ENCODE assay signal across 1 cellular context in genomic region chr10:100969175-100970075, GRCh38.
A peak's percentile ranks its signal among the peaks of the same experiment; 100 is the strongest.
TF ChIP-seq lines count a peak whose summit lies in the region.

Gene SEMA4G, plus strand, starts transcription at chr10:100969504. Its CDS starts 3,409 bp downstream, at chr10:100972913.

TF ChIP-seq in HepG2, 621 proteins besides CTCF, POLR2A, EP300 and RAD21 (continued from another document and continues in another):
- TF ChIP-seq THAP9 (CRISPR knock-in tag; IDR thresholded peaks at IDR 0.05; ENCODE audit: borderline replicate concordance) (peak; percentile 24; the same call in 1 of the 2 replicates), PBX2 (CRISPR knock-in tag; IDR thresholded peaks at IDR 0.05) (no peak), MTA1 (CRISPR knock-in tag; IDR thresholded peaks at IDR 0.05; ENCODE audit: borderline replicate concordance) (peak; percentile 75), ZNF766 (CRISPR knock-in tag; IDR thresholded peaks at IDR 0.05; ENCODE audit: borderline replicate concordance) (no peak), NCOA1 (CRISPR knock-in tag; IDR thresholded peaks at IDR 0.05) (peak; percentile 1; the same call in 1 of the 2 replicates), ZNF101 (CRISPR knock-in tag; IDR thresholded peaks at IDR 0.05; ENCODE audit: borderline replicate concordance, low read depth) (no peak), RBM39 (IDR thresholded peaks at IDR 0.05; ENCODE audit: low read depth, low read length, poor library complexity, severe bottlenecking) (peak; percentile 70), ZNF564 (CRISPR knock-in tag; IDR thresholded peaks at IDR 0.05) (peak; percentile 84), MLXIP (CRISPR knock-in tag; IDR thresholded peaks at IDR 0.05; ENCODE audit: borderline replicate concordance) (0 out of 2 replicates have a peak, but pooled peaks have one; percentile 10), NFE2L2 (IDR thresholded peaks at IDR 0.05; ENCODE audit: low read length) (no peak), TERF1 (CRISPR knock-in tag; IDR thresholded peaks at IDR 0.05) (no peak), ZNF790 (CRISPR knock-in tag; IDR thresholded peaks at IDR 0.05; ENCODE audit: borderline replicate concordance) (peak; percentile 85; the same call in 1 of the 2 replicates), ZMAT3 (CRISPR knock-in tag; conservative IDR thresholded peaks at IDR 0.05) (peak; percentile 78; the same call in 1 of the 2 replicates), UBTF (CRISPR knock-in tag; IDR thresholded peaks at IDR 0.05) (peak; percentile 68), SRF (IDR thresholded peaks at IDR 0.05; ENCODE audit: low read depth, low read length) (no peak), CCDC6 (CRISPR knock-in tag; IDR thresholded peaks at IDR 0.05) (peak; percentile 24; the same call in 1 of the 2 replicates), BHLHE40 (IDR thresholded peaks at IDR 0.05; ENCODE audit: low read length) (peak; percentile 24; the same call in 1 of the 2 replicates), PHF8 (CRISPR knock-in tag; IDR thresholded peaks at IDR 0.05) (peak; percentile 77), ELK4 (CRISPR knock-in tag; IDR thresholded peaks at IDR 0.05; ENCODE audit: borderline replicate concordance) (no peak), REST (IDR thresholded peaks at IDR 0.05; ENCODE audit: borderline replicate concordance in 1 of 2, low read depth in 1 of 2, low read length in 2 of 2) (peak in 1 of 2 experiments; percentile 6; a peak in 1 of 4 replicates), MZF1 (CRISPR knock-in tag; IDR thresholded peaks at IDR 0.05; ENCODE audit: borderline replicate concordance) (no peak), HNRNPK (IDR thresholded peaks at IDR 0.05; ENCODE audit: low read depth, low read length, poor library complexity, severe bottlenecking) (peak; percentile 65), PRDM4 (CRISPR knock-in tag; IDR thresholded peaks at IDR 0.05; ENCODE audit: borderline replicate concordance) (no peak), ZNF850 (CRISPR knock-in tag; conservative IDR thresholded peaks at IDR 0.05) (no peak), SP4 (CRISPR knock-in tag; IDR thresholded peaks at IDR 0.05) (0 out of 2 replicates have a peak, but pooled peaks have one; percentile 54), SNAPC2 (CRISPR knock-in tag; IDR thresholded peaks at IDR 0.05) (0 out of 2 replicates have a peak, but pooled peaks have one; percentile 20), TEAD2 (CRISPR knock-in tag; IDR thresholded peaks at IDR 0.05) (no peak), SOX6 (IDR thresholded peaks at IDR 0.05) (no peak), SOX6 (CRISPR knock-in tag; IDR thresholded peaks at IDR 0.05) (peak; percentile 68), SOX13 (IDR thresholded peaks at IDR 0.05) (no peak), SOX13 (CRISPR knock-in tag; conservative IDR thresholded peaks at IDR 0.05 in 1 of 2, IDR thresholded peaks at IDR 0.05 in 1 of 2) (peak in 1 of 2 experiments; percentile 52; a peak in 2 of 4 replicates), BRD4 (CRISPR knock-in tag; IDR thresholded peaks at IDR 0.05) (peak; percentile 87; the same call in 1 of the 2 replicates), ZNF672 (CRISPR knock-in tag; IDR thresholded peaks at IDR 0.05) (no peak), ZNF331 (CRISPR knock-in tag; IDR thresholded peaks at IDR 0.05) (peak; percentile 40; the same call in 1 of the 2 replicates), HNRNPLL (IDR thresholded peaks at IDR 0.05; ENCODE audit: low read depth, low read length, poor library complexity, severe bottlenecking) (peak; percentile 49), RBFOX2 (IDR thresholded peaks at IDR 0.05; ENCODE audit: low read depth, low read length) (peak; percentile 98), SMC3 (IDR thresholded peaks at IDR 0.05; ENCODE audit: low read length) (peak; percentile 40; the same call in 1 of the 2 replicates), ZBTB14 (CRISPR knock-in tag; IDR thresholded peaks at IDR 0.05) (peak; percentile 43; the same call in 1 of the 2 replicates), ZFP1 (CRISPR knock-in tag; IDR thresholded peaks at IDR 0.05) (no peak), FOXK2 (IDR thresholded peaks at IDR 0.05) (no peak), XRCC5 (optimal IDR thresholded peaks at IDR 0.05; ENCODE audit: low read length) (peak; percentile 75), ZNF431 (CRISPR knock-in tag; IDR thresholded peaks at IDR 0.05; ENCODE audit: borderline replicate concordance, low read depth) (peak; percentile 15; the same call in 1 of the 2 replicates), MAFF (IDR thresholded peaks at IDR 0.05; ENCODE audit: low read depth, low read length) (no peak), DR1 (CRISPR knock-in tag; IDR thresholded peaks at IDR 0.05) (peak; percentile 24)
